Comparison of ENCODE assay signal across 8 cellular contexts in genomic region chr11:7665473-7666291, GRCh38. TPM values are rescaled to one million over a fixed set of nuclear protein-coding genes. Genes with fewer than 3 reads are reported as not detected.
DNase-seq lines count a peak whose midpoint lies in the region; ATAC-seq and TF ChIP-seq lines count a peak whose summit lies in the region.

No MANE protein-coding gene starts in this region.

- H3K36me3 ChIP-seq in mammary epithelial cell (ENCODE audit: insufficient read depth, low read length): no peaks in the 10 kb centered on the region

- DNase-seq in 8988T: peak; percentile 95
- DNase-seq in GM13977 (ENCODE audit: low spot score): peak; percentile 89
- DNase-seq in NCI-H1105 treated with DMSO at 0.1 percent for 48 hours (lab: John Stamatoyannopoulos, UW): peak; percentile 76
- peak; percentile 75 for DNase-seq in mammary epithelial cell
- DNase-seq in kidney glomerular epithelial cell (lab: John Stamatoyannopoulos, UW): peak; percentile 66
- peak; percentile 72 for DNase-seq in stimulated activated CD4-positive, alpha-beta T cell treated with anti-CD3 and anti-CD28 coated beads, Interleukin-4, amount 100 ng/mL, for 24 hours

- TF ChIP-seq CTCF in GM13977 (IDR thresholded peaks at IDR 0.05; ENCODE audit: extremely low read depth, insufficient read depth, missing control alignments): peak; percentile 91
- peak; percentile 90 for TF ChIP-seq CTCF in VCaP (conservative IDR thresholded peaks at IDR 0.05)
- TF ChIP-seq CTCF in mammary epithelial cell (conservative IDR thresholded peaks at IDR 0.05 in 1 of 2, IDR thresholded peaks at IDR 0.05 in 1 of 2; ENCODE audit: extremely low read depth in 1 of 2, insufficient read depth in 1 of 2, low read depth in 1 of 2, low read length in 2 of 2): peak; percentile 89 to 96

- H3K4me2 ChIP-seq in mammary epithelial cell (ENCODE audit: insufficient read depth, low read depth, low read length): no peak overlapping the region

- H3K9me3 ChIP-seq in mammary epithelial cell (replicated peaks; ENCODE audit: insufficient read depth, low read length): no peaks in the 10 kb centered on the region

- H3K27me3 ChIP-seq in mammary epithelial cell (ENCODE audit: insufficient read depth, low read length): no peaks in the 10 kb centered on the region

- H3K27ac ChIP-seq in VCaP (peak overlapping the region; percentile 48), mammary epithelial cell (ENCODE audit: insufficient read depth, low read depth, low read length) (no peak overlapping the region)

- CTCF ChIA-PET in mammary epithelial cell (lab: Charles Lee; ENCODE audit: low non-redundant PET): interaction anchor here (0.5 to 1.0 kb wide), 2 partner anchors 86 to 94 kb away, joined by 3 read pairs; no protein-coding TSS in a partner anchor

- no TSS peak for BruUV-seq in mammary epithelial cell (replicated peaks; lab: Mats Ljungman, UMichigan)

- intact Hi-C loops in mammary epithelial cell (cut with micrococcal nuclease): loop anchor here (1.0 to 2.0 kb wide), 6 partner anchors 12 to 567 kb away; partner anchors contain the start of gene PPFIBP2

- no peaks in the 10 kb centered on the region for H4K20me1 ChIP-seq in mammary epithelial cell (ENCODE audit: insufficient read depth, low read length)

- H2AFZ ChIP-seq in mammary epithelial cell (ENCODE audit: low read depth, low read length): peak overlapping the region; percentile 41

- peak; percentile 99 for ATAC-seq in HG02798 (IDR thresholded peaks at IDR 0.05; ENCODE audit: poor library complexity, unreplicated experiment)

- 41% methylated on average over 15 of the region's 20 CpGs for WGBS in mammary epithelial cell (ENCODE audit: low coverage, missing lambda C conversion rate)

- dilution Hi-C loops in mammary epithelial cell (cut with HindIII; ENCODE audit: low sequenced_read_pairs): no loop called here

- peaks cover 23% of the 10 kb centered on the region for H3K4me1 ChIP-seq in mammary epithelial cell (ENCODE audit: insufficient read depth, low read length)

- no peak overlapping the region for H3K9ac ChIP-seq in mammary epithelial cell (ENCODE audit: insufficient read depth, low read length)

- in situ Hi-C loops in GM13977 (cut with MboI; ENCODE audit: low pct_unique_long_range_greater_than_20kb, low sequenced_read_pairs, unreplicated experiment): no loop called here
- in situ Hi-C loops in mammary epithelial cell (cut with MboI; ENCODE audit: low sequenced_read_pairs in 2 of 2): no loop called here

- no peaks in the 10 kb centered on the region for H3K79me2 ChIP-seq in mammary epithelial cell (ENCODE audit: insufficient read depth, low read length)

- no peak overlapping the region for H3K4me3 ChIP-seq in mammary epithelial cell (replicated peaks in 1 of 3; ENCODE audit: insufficient read depth in 1 of 3, low read depth in 2 of 3, low read length in 3 of 3)

RNA-seq across cellular contexts. Expression of gene CYB5R2, which starts 7.6 kb away (rescaled TPM):
- 10 to 100 TPM; 11.3 to 17.6 TPM for total RNA-seq in mammary epithelial cell
- polyA plus RNA-seq in mammary epithelial cell: 12.3 TPM
- polyA minus RNA-seq in mammary epithelial cell: 23.6 TPM

RNA-seq across cellular contexts. Expression of gene OVCH2, which starts 40.6 kb away (rescaled TPM):
- total RNA-seq in mammary epithelial cell: 10 to 100 TPM in 1 of 2 donors, 1 to 10 TPM in 1; 9.0 to 12.9 TPM
- polyA plus RNA-seq in mammary epithelial cell: 0.87 TPM
- polyA minus RNA-seq in mammary epithelial cell: not detected
